Comparison of ENCODE assay signal across 8 cellular contexts in the genomic region with DNA sequence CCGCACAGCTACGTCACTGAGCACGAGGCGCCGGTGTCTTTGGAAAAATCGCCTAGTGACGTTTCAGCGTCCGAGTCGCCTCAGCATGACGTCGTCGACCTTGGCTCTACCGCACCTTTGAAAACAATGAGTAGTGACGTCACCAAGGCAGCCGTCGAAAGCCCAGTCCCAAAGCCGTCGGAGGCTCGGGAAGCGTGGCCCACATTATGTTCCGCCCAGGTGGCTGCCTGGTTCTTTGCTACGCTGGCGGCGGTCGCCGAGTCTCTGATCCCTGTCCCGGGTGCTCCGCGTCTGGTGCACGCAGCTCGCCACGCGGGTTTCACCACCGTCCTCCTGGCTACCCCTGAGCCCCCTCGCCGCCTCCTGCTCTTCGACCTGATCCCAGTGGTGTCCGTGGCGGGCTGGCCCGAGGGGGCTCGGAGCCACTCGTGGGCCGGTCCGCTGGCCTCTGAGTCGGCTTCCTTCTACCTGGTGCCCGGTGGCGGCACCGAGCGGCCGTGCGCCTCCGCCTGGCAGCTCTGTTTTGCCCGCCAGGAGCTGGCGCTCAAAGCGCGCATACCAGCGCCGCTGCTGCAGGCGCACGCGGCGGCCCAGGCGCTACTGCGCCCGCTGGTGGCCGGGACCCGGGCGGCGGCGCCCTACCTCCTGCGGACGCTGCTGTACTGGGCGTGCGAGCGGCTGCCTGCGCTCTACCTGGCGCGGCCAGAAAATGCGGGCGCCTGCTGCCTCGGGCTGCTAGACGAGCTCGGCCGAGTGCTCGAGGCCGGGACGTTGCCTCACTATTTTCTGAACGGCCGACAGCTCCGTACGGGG. TPM values are rescaled to one million over a fixed set of nuclear protein-coding genes. Genes with fewer than 3 reads are reported as not detected.
DNase-seq lines count a peak whose midpoint lies in the region; ATAC-seq, FAIRE-seq and TF ChIP-seq lines count a peak whose summit lies in the region.

No MANE protein-coding gene starts in this region.

- CTCF ChIA-PET in CD4-positive, alpha-beta memory T cell (lab: Charles Lee; ENCODE audit: partially characterized antibody), result interaction anchor here (0.8 to 5.4 kb wide), 47 partner anchors 10 to 391 kb away, joined by 3 to 88 read pairs (median 7); partner anchors contain the start of genes ACAP1, KCTD11, MPDU1 and NEURL4
- CTCF ChIA-PET in endothelial cell of umbilical vein (lab: Charles Lee), result interaction anchor here (0.7 to 4.4 kb wide), 44 partner anchors 9 to 391 kb away, joined by 3 to 70 read pairs (median 5); partner anchors contain the start of genes CHRNB1, MPDU1, NLGN2 and PLSCR3

- no peaks in the 10 kb centered on the region for H4K20me1 ChIP-seq in endothelial cell of umbilical vein (replicated peaks; ENCODE audit: control insufficient read depth, extremely low read depth, insufficient read depth, low read length)

- H3K36me3 ChIP-seq in CD4-positive, alpha-beta memory T cell (ENCODE audit: insufficient read depth, low read length), result no peaks in the 10 kb centered on the region
- H3K36me3 ChIP-seq in endothelial cell of umbilical vein (ENCODE audit: control insufficient read depth in 2 of 2, extremely low read depth in 1 of 2, insufficient read depth in 2 of 2, low read length in 2 of 2) (no peaks in the 10 kb centered on the region), mesodermal cell (ENCODE audit: control insufficient read depth, insufficient read depth, low read length) (no peaks in the 10 kb centered on the region)

- H2AFZ ChIP-seq in endothelial cell of umbilical vein (ENCODE audit: low read depth, low read length), result peak overlapping the region; percentile 48

- peak; percentile 43 for ATAC-seq in HG02759 (IDR thresholded peaks at IDR 0.05; ENCODE audit: unreplicated experiment)

- H3K27ac ChIP-seq in CD4-positive, alpha-beta memory T cell (ENCODE audit: low read depth, low read length), result peak overlapping the region; percentile 86
- H3K27ac ChIP-seq in endothelial cell of umbilical vein (ENCODE audit: insufficient read depth, low read depth, low read length) (no peak overlapping the region), mesodermal cell (ENCODE audit: low read depth, low read length, severe bottlenecking) (peak overlapping the region; percentile 45)

- TF ChIP-seq CTCF in endothelial cell of umbilical vein (IDR thresholded peaks at IDR 0.05; ENCODE audit: extremely low read depth in 1 of 2, insufficient read depth in 1 of 2, low read depth in 1 of 2, low read length in 2 of 2), result peak; percentile 79 to 88

- peak; percentile 81 to 86 (median 84) for DNase-seq in CD4-positive, alpha-beta memory T cell
- DNase-seq in NOMO-1 treated with dmso at 0.1 percent for 144 hours (lab: John Stamatoyannopoulos, UW; ENCODE audit: unreplicated experiment) (peak; percentile 52), endothelial cell of umbilical vein (ENCODE audit: low read depth, low spot score) (peak; percentile 81), amniotic stem cell (lab: John Stamatoyannopoulos, UW) (no peak)
- DNase-seq in activated CD8-positive, alpha-beta memory T cell treated with anti-CD3 and anti-CD28 coated beads, Interleukin-2, amount 50 U/mL, for 24 hours (ENCODE audit: extremely low read depth), result peak; percentile 34
- peak; percentile 54 for DNase-seq in stimulated activated CD8-positive, alpha-beta memory T cell treated with anti-CD3 and anti-CD28 coated beads, Interleukin-15, amount 100 ng/mL, for 1 hour (ENCODE audit: low read depth)

- no TSS peak for BruUV-seq in endothelial cell of umbilical vein (replicated peaks; lab: Mats Ljungman, UMichigan)

- dilution Hi-C loops in endothelial cell of umbilical vein (cut with MboI; ENCODE audit: extremely low pct_ligation_motif_present, low sequenced_read_pairs), result no loop called here

- H3K79me2 ChIP-seq in endothelial cell of umbilical vein (ENCODE audit: control insufficient read depth, insufficient read depth, low read length), result no peaks in the 10 kb centered on the region

- H3K4me2 ChIP-seq in endothelial cell of umbilical vein (ENCODE audit: insufficient read depth, low read length), result peak overlapping the region; percentile 94

- no peaks in the 10 kb centered on the region for H3K9me1 ChIP-seq in endothelial cell of umbilical vein (replicated peaks; ENCODE audit: control insufficient read depth, extremely low read depth, insufficient read depth, low read length)

- peak overlapping the region; percentile 94 to 99 (median 97) for H3K27ac Mint-ChIP-seq in CD4-positive, alpha-beta memory T cell

- H3K9me3 Mint-ChIP-seq in CD4-positive, alpha-beta memory T cell, result no peaks in the 10 kb centered on the region

- peaks cover 26% of the 10 kb centered on the region for H3K27me3 ChIP-seq in CD4-positive, alpha-beta memory T cell (ENCODE audit: insufficient read depth, low read length)
- H3K27me3 ChIP-seq in endothelial cell of umbilical vein (ENCODE audit: control insufficient read depth in 2 of 2, insufficient read depth in 2 of 2, low read length in 2 of 2), result peaks cover 20 to 28% of the 10 kb centered on the region in 2 experiments

- 3 to 5% methylated on average over 77 to 91 of the region's 92 CpGs for WGBS in mesodermal cell (ENCODE audit: insufficient coverage in 2 of 2), 2 experiments

- peaks cover 25 to 54% (median 36%) of the 10 kb centered on the region in 4 donors for H3K4me1 Mint-ChIP-seq in CD4-positive, alpha-beta memory T cell

- peak overlapping the region; percentile 89 for H3K4me3 ChIP-seq in CD4-positive, alpha-beta memory T cell (ENCODE audit: low read length in 2 of 2)
- H3K4me3 ChIP-seq in endothelial cell of umbilical vein (replicated peaks in 1 of 3; ENCODE audit: insufficient read depth in 1 of 3, low read depth in 1 of 3, low read length in 3 of 3), result peak overlapping the region in 2 of 3 experiments; percentile 16 to 83
- peak overlapping the region; percentile 52 for H3K4me3 ChIP-seq in mesodermal cell (ENCODE audit: extremely low read depth, insufficient read depth, low read length, poor library complexity, severe bottlenecking)

- FAIRE-seq in endothelial cell of umbilical vein (lab: Jason Lieb, UNC), result peak; percentile 63

- intact Hi-C loops in CD4-positive, alpha-beta memory T cell (cut with micrococcal nuclease), result loop anchor here (1.0 to 2.0 kb wide), 6 partner anchors 43 to 390 kb away; partner anchors contain the start of genes KCTD11, SENP3 and ZBTB4
- intact Hi-C loops in endothelial cell of umbilical vein (cut with micrococcal nuclease), result loop anchor here (1.0 to 5.0 kb wide), 5 partner anchors 18 to 251 kb away; partner anchors contain the start of genes CTDNEP1, ELP5, SENP3 and TP53

- H3K9ac ChIP-seq in endothelial cell of umbilical vein (replicated peaks; ENCODE audit: extremely low read depth, insufficient read depth, low read length), result peak overlapping the region; percentile 46

- H3K36me3 Mint-ChIP-seq in CD4-positive, alpha-beta memory T cell, result peaks cover 5 to 9% of the 10 kb centered on the region in 2 donors

- peaks cover 47% of the 10 kb centered on the region for H3K4me1 ChIP-seq in CD4-positive, alpha-beta memory T cell (ENCODE audit: insufficient read depth, low read length)
- H3K4me1 ChIP-seq in endothelial cell of umbilical vein (ENCODE audit: control insufficient read depth, extremely low read depth, insufficient read depth, low read length), result peaks cover 23% of the 10 kb centered on the region
- peaks cover 15% of the 10 kb centered on the region for H3K4me1 ChIP-seq in mesodermal cell (ENCODE audit: control insufficient read depth, insufficient read depth, low read length, poor library complexity, severe bottlenecking)

- POLR2A ChIA-PET in CD4-positive, alpha-beta memory T cell (lab: Charles Lee; ENCODE audit: partially characterized antibody), result interaction anchor here (0.7 to 9.3 kb wide), 43 partner anchors 9 to 420 kb away, joined by 3 to 176 read pairs (median 5); partner anchors contain the start of genes ACAP1, CD68, CHRNB1 and GPS2
- POLR2A ChIA-PET in endothelial cell of umbilical vein (lab: Charles Lee), result interaction anchor here (0.8 to 1.7 kb wide), 3 partner anchors 9 to 48 kb away, joined by 3 to 8 read pairs (median 7); partner anchors contain the start of genes POLR2A and TMEM256

- no peaks in the 10 kb centered on the region for H3K9me3 ChIP-seq in CD4-positive, alpha-beta memory T cell (ENCODE audit: control insufficient read depth in 1 of 2, low read length in 2 of 2)
- H3K9me3 ChIP-seq in endothelial cell of umbilical vein (replicated peaks; ENCODE audit: control insufficient read depth, insufficient read depth, low read length) (no peaks in the 10 kb centered on the region), mesodermal cell (ENCODE audit: control insufficient read depth, low read length) (no peaks in the 10 kb centered on the region)

- peaks cover 16% of the 10 kb centered on the region in 2 donors for H3K27me3 Mint-ChIP-seq in CD4-positive, alpha-beta memory T cell

- H3K4me3 Mint-ChIP-seq in CD4-positive, alpha-beta memory T cell, result peak overlapping the region; percentile 89 to 96 (median 94)

- TF ChIP-seq POLR2A in endothelial cell of umbilical vein (IDR thresholded peaks at IDR 0.05; ENCODE audit: low read depth, low read length), result peak; percentile 27

RNA-seq across cellular contexts. Expression of gene TMEM102, which starts 1.5 kb away (rescaled TPM):
- 10 to 100 TPM; 20.8 to 21.8 TPM for total RNA-seq in CD4-positive, alpha-beta memory T cell
- 10 to 100 TPM; 14.6 to 29.2 TPM for polyA plus RNA-seq in CD4-positive, alpha-beta memory T cell
- 6.1 and 6.5 TPM in 2 replicates for total RNA-seq in endothelial cell of umbilical vein
- 5.8 and 8.4 TPM in 2 replicates for polyA plus RNA-seq in endothelial cell of umbilical vein
- polyA plus RNA-seq in endothelial cell of umbilical vein (2011; cell fraction: cytosol; rRNA removed), result 2.7 and 4.0 TPM in 2 replicates
- polyA plus RNA-seq in endothelial cell of umbilical vein (2011; cell fraction: nucleus; rRNA removed), result 3.1 and 3.6 TPM in 2 replicates
- polyA plus RNA-seq in endothelial cell of umbilical vein (2012), result 5.9 and 8.0 TPM in 2 replicates
- 2.8 and 3.4 TPM in 2 replicates for polyA minus RNA-seq in endothelial cell of umbilical vein
- 2.5 TPM for polyA minus RNA-seq in endothelial cell of umbilical vein (2011; cell fraction: cytosol; rRNA and poly(A)+ RNA removed)
- polyA minus RNA-seq in endothelial cell of umbilical vein (2011; cell fraction: nucleus; rRNA and poly(A)+ RNA removed), result 1.3 and 1.5 TPM in 2 replicates
- 5.5 TPM for polyA plus RNA-seq in mesodermal cell (2013, experiment 1 of 2)
- polyA plus RNA-seq in mesodermal cell (2013, experiment 2 of 2), result 4.6 TPM

RNA-seq across cellular contexts. Expression of gene FGF11, which starts 2.5 kb away (rescaled TPM):
- total RNA-seq in CD4-positive, alpha-beta memory T cell, result 1 to 10 TPM; 2.7 to 3.3 TPM
- polyA plus RNA-seq in CD4-positive, alpha-beta memory T cell, result under 1 TPM in 1 of 2 donors, not detected in 1; 0.14 TPM
- 1.8 TPM in 1 of 2 replicates, not detected in the other for total RNA-seq in endothelial cell of umbilical vein
- 0.70 and 0.92 TPM in 2 replicates for polyA plus RNA-seq in endothelial cell of umbilical vein
- polyA plus RNA-seq in endothelial cell of umbilical vein (2011; cell fraction: cytosol; rRNA removed), result 0.34 and 0.52 TPM in 2 replicates
- 2.6 and 4.2 TPM in 2 replicates for polyA plus RNA-seq in endothelial cell of umbilical vein (2011; cell fraction: nucleus; rRNA removed)
- 0.63 and 1.2 TPM in 2 replicates for polyA plus RNA-seq in endothelial cell of umbilical vein (2012)
- polyA minus RNA-seq in endothelial cell of umbilical vein, result 0.81 and 1.6 TPM in 2 replicates
- polyA minus RNA-seq in endothelial cell of umbilical vein (2011; cell fraction: cytosol; rRNA and poly(A)+ RNA removed), result 0.92 TPM
- 0.87 TPM in 1 of 2 replicates, not detected in the other for polyA minus RNA-seq in endothelial cell of umbilical vein (2011; cell fraction: nucleus; rRNA and poly(A)+ RNA removed)
- polyA plus RNA-seq in mesodermal cell (2013, experiment 1 of 2), result 10.0 TPM
- polyA plus RNA-seq in mesodermal cell (2013, experiment 2 of 2), result 6.1 TPM

RNA-seq across cellular contexts. Expression of gene CHRNB1, which starts 8.1 kb away (rescaled TPM):
- total RNA-seq in CD4-positive, alpha-beta memory T cell, result 1 to 10 TPM; 9.1 to 9.5 TPM
- polyA plus RNA-seq in CD4-positive, alpha-beta memory T cell, result 10 to 100 TPM; 24.1 to 29.2 TPM
- total RNA-seq in endothelial cell of umbilical vein, result 5.4 and 5.6 TPM in 2 replicates
- polyA plus RNA-seq in endothelial cell of umbilical vein, result 9.3 and 9.6 TPM in 2 replicates
- polyA plus RNA-seq in endothelial cell of umbilical vein (2011; cell fraction: cytosol; rRNA removed), result 9.6 and 9.9 TPM in 2 replicates
- 2.8 and 3.2 TPM in 2 replicates for polyA plus RNA-seq in endothelial cell of umbilical vein (2011; cell fraction: nucleus; rRNA removed)
- polyA plus RNA-seq in endothelial cell of umbilical vein (2012), result 3.7 and 5.6 TPM in 2 replicates
- polyA minus RNA-seq in endothelial cell of umbilical vein, result 7.7 and 8.9 TPM in 2 replicates
- not detected for polyA minus RNA-seq in endothelial cell of umbilical vein (2011; cell fraction: cytosol; rRNA and poly(A)+ RNA removed)
- polyA minus RNA-seq in endothelial cell of umbilical vein (2011; cell fraction: nucleus; rRNA and poly(A)+ RNA removed), result 0.82 and 1.9 TPM in 2 replicates
- polyA plus RNA-seq in mesodermal cell (2013, experiment 1 of 2), result 10.3 TPM
- polyA plus RNA-seq in mesodermal cell (2013, experiment 2 of 2), result 9.7 TPM

RNA-seq across cellular contexts. Expression of gene SPEM3, which starts 8.1 kb away (rescaled TPM):
- not detected for total RNA-seq in CD4-positive, alpha-beta memory T cell
- polyA plus RNA-seq in CD4-positive, alpha-beta memory T cell, result not detected
- not detected in 2 replicates for total RNA-seq in endothelial cell of umbilical vein
- polyA plus RNA-seq in endothelial cell of umbilical vein, result not detected in 2 replicates
- not detected in 2 replicates for polyA plus RNA-seq in endothelial cell of umbilical vein (2011; cell fraction: cytosol; rRNA removed)
- not detected in 2 replicates for polyA plus RNA-seq in endothelial cell of umbilical vein (2011; cell fraction: nucleus; rRNA removed)
- not detected in 2 replicates for polyA plus RNA-seq in endothelial cell of umbilical vein (2012)
- not detected in 2 replicates for polyA minus RNA-seq in endothelial cell of umbilical vein
- polyA minus RNA-seq in endothelial cell of umbilical vein (2011; cell fraction: cytosol; rRNA and poly(A)+ RNA removed), result not detected
- polyA minus RNA-seq in endothelial cell of umbilical vein (2011; cell fraction: nucleus; rRNA and poly(A)+ RNA removed), result not detected in 2 replicates
- polyA plus RNA-seq in mesodermal cell (2013, experiment 1 of 2), result not detected
- polyA plus RNA-seq in mesodermal cell (2013, experiment 2 of 2), result not detected

RNA-seq across cellular contexts. Expression of gene SPEM2, which starts 11.3 kb away (rescaled TPM):
- not detected for total RNA-seq in CD4-positive, alpha-beta memory T cell
- not detected for polyA plus RNA-seq in CD4-positive, alpha-beta memory T cell
- total RNA-seq in endothelial cell of umbilical vein, result not detected in 2 replicates
- polyA plus RNA-seq in endothelial cell of umbilical vein, result not detected in 2 replicates
- polyA plus RNA-seq in endothelial cell of umbilical vein (2011; cell fraction: cytosol; rRNA removed), result not detected in 2 replicates
- polyA plus RNA-seq in endothelial cell of umbilical vein (2011; cell fraction: nucleus; rRNA removed), result not detected in 2 replicates
- polyA plus RNA-seq in endothelial cell of umbilical vein (2012), result not detected in 2 replicates
- polyA minus RNA-seq in endothelial cell of umbilical vein, result not detected in 2 replicates
- not detected for polyA minus RNA-seq in endothelial cell of umbilical vein (2011; cell fraction: cytosol; rRNA and poly(A)+ RNA removed)
- polyA minus RNA-seq in endothelial cell of umbilical vein (2011; cell fraction: nucleus; rRNA and poly(A)+ RNA removed), result not detected in 2 replicates
- polyA plus RNA-seq in mesodermal cell (2013, experiment 1 of 2), result not detected
- not detected for polyA plus RNA-seq in mesodermal cell (2013, experiment 2 of 2)
